8 cellular contexts compared by ENCODE assay signal in genomic region chr17:56912105-56912999, GRCh38. TPM values are rescaled to one million over a fixed set of nuclear protein-coding genes. Genes with fewer than 3 reads are reported as not detected.
A peak's percentile ranks its signal among the peaks of the same experiment; 100 is the strongest.
DNase-seq lines count a peak whose midpoint lies in the region; ATAC-seq, FAIRE-seq and TF ChIP-seq lines count a peak whose summit lies in the region.

No MANE protein-coding gene starts in this region.

- peak overlapping the region; percentile 95 for H3K4me2 ChIP-seq in K562 (ENCODE audit: insufficient read depth, low read length)

- H3K9ac ChIP-seq in K562 (ENCODE audit: insufficient read depth in 1 of 2, low read depth in 2 of 2, low read length in 2 of 2) = peak overlapping the region; percentile 85 to 98

- peaks cover 3% of the 10 kb centered on the region for H3K9me3 ChIP-seq in K562 (replicated peaks; ENCODE audit: control insufficient read depth, insufficient read depth, low read depth, low read length)
- H3K9me3 ChIP-seq in lower lobe of right lung = no peaks in the 10 kb centered on the region
- H3K9me3 ChIP-seq in vagina = no peaks in the 10 kb centered on the region

- TF ChIP-seq CTCF in K562 (IDR thresholded peaks at IDR 0.05 in 2 of 3, conservative IDR thresholded peaks at IDR 0.05 in 1 of 3; ENCODE audit: insufficient read depth in 2 of 3, low read depth in 1 of 3, low read length in 3 of 3) = no peak
- TF ChIP-seq CTCF in lower lobe of right lung (IDR thresholded peaks at IDR 0.05) = no peak
- no peak for TF ChIP-seq CTCF in vagina (IDR thresholded peaks at IDR 0.05)

- DNase-seq in stimulated activated naive CD4-positive, alpha-beta T cell treated with Interleukin-2 at 50 U/mL for 16 hours (lab: John Stamatoyannopoulos, UW) = peak; percentile 9
- DNase-seq in stimulated activated naive CD4-positive, alpha-beta T cell (lab: John Stamatoyannopoulos, UW) = no peak
- DNase-seq in K562 (ENCODE audit: extremely low read depth in 1 of 4, low spot score in 3 of 4) (peak in 2 of 4 experiments; percentile 31 to 41), lower lobe of right lung (no peak), vagina (ENCODE audit: extremely low spot score in 2 of 2) (no peak), NCI-H524 treated with DMSO at 0.1 percent for 48 hours (lab: John Stamatoyannopoulos, UW) (no peak)

- CTCF ChIA-PET in K562 (lab: Yijun Ruan, JAX; ENCODE audit: low intra/inter-chr PET ratio) = no interaction called here

- H3K36me3 ChIP-seq in K562 (ENCODE audit: control insufficient read depth, insufficient read depth, low read length) (peaks cover 34% of the 10 kb centered on the region), lower lobe of right lung (peaks cover 12% of the 10 kb centered on the region), vagina (peaks cover 0 to 9% of the 10 kb centered on the region in 2 donors)

- H2AFZ ChIP-seq in K562 (ENCODE audit: low read depth, low read length) = peak overlapping the region; percentile 94

- H3K27me3 ChIP-seq in K562 (ENCODE audit: control insufficient read depth in 2 of 2, insufficient read depth in 2 of 2, low read length in 2 of 2) = no peaks in the 10 kb centered on the region
- no peaks in the 10 kb centered on the region for H3K27me3 ChIP-seq in lower lobe of right lung (ENCODE audit: low read depth)
- H3K27me3 ChIP-seq in vagina = no peaks in the 10 kb centered on the region

- H3K4me3 ChIP-seq in K562 = peak overlapping the region; percentile 72
- H3K4me3 ChIP-seq in lower lobe of right lung = peak overlapping the region; percentile 96
- H3K4me3 ChIP-seq in vagina = peak overlapping the region; percentile 78 to 83

- H3K79me2 ChIP-seq in K562 (ENCODE audit: control insufficient read depth, insufficient read depth, low read length) = peaks cover 59% of the 10 kb centered on the region

- intact Hi-C loops in K562 (cut with micrococcal nuclease) = loop anchor here (5.0 kb wide), 1 partner anchor 80 kb away; the partner anchor contains the start of genes C17orf67 and DGKE
- intact Hi-C loops in lower lobe of right lung (cut with DNase I) = no loop called here
- intact Hi-C loops in vagina (cut with DNase I) = loop anchor here (5.0 kb wide), 1 partner anchor 80 kb away; the partner anchor contains the start of genes C17orf67 and DGKE

- BruUV-seq in K562 (replicated peaks; lab: Mats Ljungman, UMichigan) = no TSS peak

- 6% methylated on average over 21 of the region's 21 CpGs for WGBS in K562 (ENCODE audit: insufficient coverage, low coverage, missing lambda C conversion rate)

- peak overlapping the region; percentile 88 for H3K27ac ChIP-seq in K562 (ENCODE audit: extremely low read depth, low read depth, low read length)
- peak overlapping the region; percentile 97 for H3K27ac ChIP-seq in lower lobe of right lung
- peak overlapping the region; percentile 96 for H3K27ac ChIP-seq in vagina

- H3K4me1 ChIP-seq in K562 (replicated peaks in 1 of 2; ENCODE audit: control insufficient read depth in 2 of 2, insufficient read depth in 2 of 2, low read length in 2 of 2) (peaks cover 48 to 55% of the 10 kb centered on the region in 2 experiments), lower lobe of right lung (peaks cover 68% of the 10 kb centered on the region), vagina (peaks cover 65% of the 10 kb centered on the region)

- TF ChIP-seq RAD21 in K562 (CRISPR knock-in tag; conservative IDR thresholded peaks at IDR 0.05 in 1 of 2, IDR thresholded peaks at IDR 0.05 in 1 of 2) = no peak

- peaks cover 4% of the 10 kb centered on the region for H3K9me1 ChIP-seq in K562 (ENCODE audit: control insufficient read depth, insufficient read depth, low read length)

- H4K20me1 ChIP-seq in K562 (replicated peaks; ENCODE audit: control insufficient read depth, insufficient read depth, low read length) = 0 out of 2 replicates have a peak, but pooled peaks cover 4% of the 10 kb centered on the region

- peak; percentile 6 for ATAC-seq in K562
- ATAC-seq in lower lobe of right lung = no peak
- no peak for ATAC-seq in GM18498 (IDR thresholded peaks at IDR 0.05; ENCODE audit: unreplicated experiment)
- ATAC-seq in HG02763 (IDR thresholded peaks at IDR 0.05; ENCODE audit: unreplicated experiment) = no peak

- FAIRE-seq in K562 (lab: Jason Lieb, UNC) = peak; percentile 23

- POLR2A ChIA-PET in K562 (lab: Yijun Ruan, JAX) = interaction anchor here (0.6 to 1.0 kb wide), 4 partner anchors 13 to 28 kb away, joined by 3 to 4 read pairs (median 3); no protein-coding TSS in a partner anchor

- in situ Hi-C loops in K562 (cut with MboI) = no loop called here

- TF ChIP-seq EP300 in K562 (IDR thresholded peaks at IDR 0.05; ENCODE audit: low read length) = no peak

- TF ChIP-seq POLR2A in K562 (conservative IDR thresholded peaks at IDR 0.05) (no peak), vagina (IDR thresholded peaks at IDR 0.05) (no peak)

TF ChIP-seq in K562, 482 proteins besides CTCF, POLR2A, EP300 and RAD21 (continues in another document):
- peak; percentile 47 for TF ChIP-seq WHSC1 (IDR thresholded peaks at IDR 0.05; ENCODE audit: low read length)
- peak; percentile 81 for TF ChIP-seq MYC (IDR thresholded peaks at IDR 0.05; ENCODE audit: low read depth, low read length)
- 0 out of 2 replicates have a peak, but pooled peaks have one; percentile 56 for TF ChIP-seq MYC (CRISPR knock-in tag; IDR thresholded peaks at IDR 0.05; ENCODE audit: borderline replicate concordance, low read depth)
- TF ChIP-seq TCF15 (CRISPR knock-in tag; IDR thresholded peaks at IDR 0.05) = no peak
- peak; percentile 8 for TF ChIP-seq RBBP5 (IDR thresholded peaks at IDR 0.05; ENCODE audit: borderline replicate concordance, insufficient read depth, low read length, poor library complexity, severe bottlenecking)
- peak; percentile 16; the same call in 1 of the 2 replicates for TF ChIP-seq PHF8 (IDR thresholded peaks at IDR 0.05; ENCODE audit: borderline replicate concordance, low read length)
- TF ChIP-seq ZNF263 (CRISPR knock-in tag; IDR thresholded peaks at IDR 0.05; ENCODE audit: borderline replicate concordance) = 0 out of 2 replicates have a peak, but pooled peaks have one; percentile 7
- no peak for TF ChIP-seq ELK1 (CRISPR knock-in tag; IDR thresholded peaks at IDR 0.05)
- TF ChIP-seq MTA3 (IDR thresholded peaks at IDR 0.05; ENCODE audit: borderline replicate concordance) = no peak

RNA-seq across cellular contexts. Expression of gene TRIM25, which starts 1.5 kb away (rescaled TPM):
- total RNA-seq in K562 (2011; cell fraction: chromatin; rRNA removed; ENCODE audit: low replicate concordance) = 98.3 and 102 TPM in 2 replicates
- 46.4 and 52.8 TPM in 2 replicates for total RNA-seq in K562 (2011; cell fraction: nucleolus; rRNA removed)
- 56.4 and 79.2 TPM in 2 replicates for total RNA-seq in K562 (2011; cell fraction: nucleoplasm; rRNA removed)
- total RNA-seq in K562 (2014; rRNA removed) = 24.2 and 26.5 TPM in 2 replicates
- 28.9 and 33.9 TPM in 2 replicates for total RNA-seq in K562 (2014; rRNA removed; fragmentation: Illumina TruSeq; extraction: Trizol)
- 26.9 and 28.6 TPM in 2 replicates for total RNA-seq in K562 (2015; rRNA removed; fragmentation: Illumina TruSeq; extraction: Trizol)
- 46.6 and 49.5 TPM in 2 replicates for total RNA-seq in K562 (2021)
- 18.7 and 28.4 TPM in 2 replicates for polyA plus RNA-seq in K562 (2011; rRNA removed)
- polyA plus RNA-seq in K562 (2011; cell fraction: cytosol; rRNA removed) = 15.8 and 17.8 TPM in 2 replicates
- 60.7 and 84.1 TPM in 2 replicates for polyA plus RNA-seq in K562 (2011; cell fraction: nucleus; rRNA removed)
- 39.3 and 65.9 TPM in 2 replicates for polyA plus RNA-seq in K562 (2012)
- polyA plus RNA-seq in K562 (2014; fragmentation: Illumina TruSeq; extraction: Trizol) = 44.1 and 46.4 TPM in 2 replicates
- 1 to 10 TPM; 5.9 to 8.5 TPM for polyA plus RNA-seq in K562 (2014; fragmentation: Nextera tagmentation; extraction: Ambion mirVana)
- 21.9 and 24.5 TPM in 2 replicates for polyA plus RNA-seq in K562 (2014; rRNA removed)
- polyA minus RNA-seq in K562 (2011; rRNA and poly(A)+ RNA removed) = 26.3 and 45.3 TPM in 2 replicates
- polyA minus RNA-seq in K562 (2011; cell fraction: cytosol; rRNA and poly(A)+ RNA removed) = 15.9 and 20.9 TPM in 2 replicates
- 22.1 and 33.8 TPM in 2 replicates for polyA minus RNA-seq in K562 (2011; cell fraction: nucleus; rRNA and poly(A)+ RNA removed)
- 125 TPM for total RNA-seq in lower lobe of right lung
- 70.0 TPM for total RNA-seq in vagina

RNA-seq across cellular contexts. Expression of gene COIL, which starts 48.5 kb away (rescaled TPM):
- total RNA-seq in K562 (2011; cell fraction: chromatin; rRNA removed; ENCODE audit: low replicate concordance) = 7.4 and 16.0 TPM in 2 replicates
- total RNA-seq in K562 (2011; cell fraction: nucleolus; rRNA removed) = 4.8 and 6.1 TPM in 2 replicates
- 7.6 and 15.8 TPM in 2 replicates for total RNA-seq in K562 (2011; cell fraction: nucleoplasm; rRNA removed)
- total RNA-seq in K562 (2014; rRNA removed) (25.2 and 25.7 TPM in 2 replicates), K562 (2014; rRNA removed; fragmentation: Illumina TruSeq; extraction: Trizol) (37.5 and 42.3 TPM in 2 replicates), K562 (2015; rRNA removed; fragmentation: Illumina TruSeq; extraction: Trizol) (37.7 and 40.9 TPM in 2 replicates), K562 (2021) (28.7 and 29.4 TPM in 2 replicates), lower lobe of right lung (12.4 TPM), vagina (9.8 TPM)
- polyA plus RNA-seq in K562 (2011; rRNA removed) (18.3 and 25.9 TPM in 2 replicates), K562 (2014; fragmentation: Illumina TruSeq; extraction: Trizol) (33.2 and 41.3 TPM in 2 replicates), K562 (2014; fragmentation: Nextera tagmentation; extraction: Ambion mirVana) (10 to 100 TPM; 23.9 to 30.8 TPM), K562 (2014; rRNA removed) (26.0 and 29.0 TPM in 2 replicates)
- 5.5 and 9.5 TPM in 2 replicates for polyA plus RNA-seq in K562 (2011; cell fraction: cytosol; rRNA removed)
- 5.8 and 7.7 TPM in 2 replicates for polyA plus RNA-seq in K562 (2011; cell fraction: nucleus; rRNA removed)
- 18.5 and 24.7 TPM in 2 replicates for polyA plus RNA-seq in K562 (2012)
- polyA minus RNA-seq in K562 (2011; rRNA and poly(A)+ RNA removed) = 19.6 and 21.9 TPM in 2 replicates
- polyA minus RNA-seq in K562 (2011; cell fraction: cytosol; rRNA and poly(A)+ RNA removed) = 5.7 and 9.2 TPM in 2 replicates
- polyA minus RNA-seq in K562 (2011; cell fraction: nucleus; rRNA and poly(A)+ RNA removed) = 5.5 and 7.4 TPM in 2 replicates
